ENCODE assay signal across 2 cellular contexts in the genomic region with DNA sequence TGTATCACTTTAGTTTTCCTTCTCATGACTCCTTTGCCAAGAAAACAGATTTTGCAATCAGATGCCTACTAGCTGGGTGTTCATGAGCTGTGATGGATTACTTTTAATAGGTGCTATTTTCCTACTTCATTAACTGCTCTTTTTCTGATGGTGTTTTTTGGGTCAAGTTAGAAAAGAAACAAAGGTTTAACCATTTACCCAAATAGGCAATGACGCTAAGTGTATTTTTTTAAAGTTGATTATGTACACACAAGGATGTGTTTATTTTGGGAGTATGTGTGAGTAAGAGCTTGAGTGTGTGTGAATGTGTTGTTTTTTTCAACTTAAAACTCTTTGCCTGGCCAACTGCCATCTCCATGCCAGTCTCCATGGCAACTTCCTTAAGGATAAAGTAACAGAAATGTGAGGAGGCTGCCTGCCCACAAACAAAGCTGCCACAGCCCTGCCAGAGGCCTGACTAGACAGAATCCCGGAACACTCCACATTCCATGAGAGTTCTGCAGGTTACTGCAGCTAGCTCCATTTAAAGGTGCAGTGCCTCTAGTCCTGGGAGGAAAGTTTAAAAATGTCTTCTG.
TF ChIP-seq lines count a peak whose summit lies in the region.

No MANE protein-coding gene starts in this region.

TF ChIP-seq in IMR-90, 13 proteins besides CTCF, POLR2A, EP300 and RAD21 (continued from another document):
- TF ChIP-seq, protein P1, sequence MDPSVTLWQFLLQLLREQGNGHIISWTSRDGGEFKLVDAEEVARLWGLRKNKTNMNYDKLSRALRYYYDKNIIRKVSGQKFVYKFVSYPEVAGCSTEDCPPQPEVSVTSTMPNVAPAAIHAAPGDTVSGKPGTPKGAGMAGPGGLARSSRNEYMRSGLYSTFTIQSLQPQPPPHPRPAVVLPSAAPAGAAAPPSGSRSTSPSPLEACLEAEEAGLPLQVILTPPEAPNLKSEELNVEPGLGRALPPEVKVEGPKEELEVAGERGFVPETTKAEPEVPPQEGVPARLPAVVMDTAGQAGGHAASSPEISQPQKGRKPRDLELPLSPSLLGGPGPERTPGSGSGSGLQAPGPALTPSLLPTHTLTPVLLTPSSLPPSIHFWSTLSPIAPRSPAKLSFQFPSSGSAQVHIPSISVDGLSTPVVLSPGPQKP (IDR thresholded peaks at IDR 0.05; ENCODE audit: borderline replicate concordance, low read depth, low read length): no peak
- no peak for TF ChIP-seq RFX5 (IDR thresholded peaks at IDR 0.05; ENCODE audit: low read depth, low read length)
- TF ChIP-seq RCOR1 (IDR thresholded peaks at IDR 0.05; ENCODE audit: insufficient replicate concordance, low read length): no peak
- no peak for TF ChIP-seq MAZ (IDR thresholded peaks at IDR 0.05; ENCODE audit: borderline replicate concordance, low read depth, low read length)
- peak; percentile 74; the same call in 1 of the 2 replicates for TF ChIP-seq CHD1 (IDR thresholded peaks at IDR 0.05; ENCODE audit: low read depth, low read length)
- TF ChIP-seq BHLHE40 (IDR thresholded peaks at IDR 0.05; ENCODE audit: low read depth, low read length): peak; percentile 29; the same call in 1 of the 2 replicates
- TF ChIP-seq, protein P2, sequence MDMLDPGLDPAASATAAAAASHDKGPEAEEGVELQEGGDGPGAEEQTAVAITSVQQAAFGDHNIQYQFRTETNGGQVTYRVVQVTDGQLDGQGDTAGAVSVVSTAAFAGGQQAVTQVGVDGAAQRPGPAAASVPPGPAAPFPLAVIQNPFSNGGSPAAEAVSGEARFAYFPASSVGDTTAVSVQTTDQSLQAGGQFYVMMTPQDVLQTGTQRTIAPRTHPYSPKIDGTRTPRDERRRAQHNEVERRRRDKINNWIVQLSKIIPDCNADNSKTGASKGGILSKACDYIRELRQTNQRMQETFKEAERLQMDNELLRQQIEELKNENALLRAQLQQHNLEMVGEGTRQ (IDR thresholded peaks at IDR 0.05; ENCODE audit: low read depth, low read length): no peak
- 0 out of 2 replicates have a peak, but pooled peaks have one; percentile 27 for TF ChIP-seq CEBPB (IDR thresholded peaks at IDR 0.05; ENCODE audit: low read depth, low read length)
- peak; percentile 87 for TF ChIP-seq MAFK (IDR thresholded peaks at IDR 0.05; ENCODE audit: low read depth, low read length)
- no peak for TF ChIP-seq SMC3 (IDR thresholded peaks at IDR 0.05; ENCODE audit: low read depth, low read length)
- TF ChIP-seq FOS (IDR thresholded peaks at IDR 0.05; ENCODE audit: low read depth, low read length): peak; percentile 75

TF ChIP-seq in SK-N-SH, 30 proteins besides CTCF, POLR2A, EP300 and RAD21 (continued from another document):
- TF ChIP-seq, protein P3, sequence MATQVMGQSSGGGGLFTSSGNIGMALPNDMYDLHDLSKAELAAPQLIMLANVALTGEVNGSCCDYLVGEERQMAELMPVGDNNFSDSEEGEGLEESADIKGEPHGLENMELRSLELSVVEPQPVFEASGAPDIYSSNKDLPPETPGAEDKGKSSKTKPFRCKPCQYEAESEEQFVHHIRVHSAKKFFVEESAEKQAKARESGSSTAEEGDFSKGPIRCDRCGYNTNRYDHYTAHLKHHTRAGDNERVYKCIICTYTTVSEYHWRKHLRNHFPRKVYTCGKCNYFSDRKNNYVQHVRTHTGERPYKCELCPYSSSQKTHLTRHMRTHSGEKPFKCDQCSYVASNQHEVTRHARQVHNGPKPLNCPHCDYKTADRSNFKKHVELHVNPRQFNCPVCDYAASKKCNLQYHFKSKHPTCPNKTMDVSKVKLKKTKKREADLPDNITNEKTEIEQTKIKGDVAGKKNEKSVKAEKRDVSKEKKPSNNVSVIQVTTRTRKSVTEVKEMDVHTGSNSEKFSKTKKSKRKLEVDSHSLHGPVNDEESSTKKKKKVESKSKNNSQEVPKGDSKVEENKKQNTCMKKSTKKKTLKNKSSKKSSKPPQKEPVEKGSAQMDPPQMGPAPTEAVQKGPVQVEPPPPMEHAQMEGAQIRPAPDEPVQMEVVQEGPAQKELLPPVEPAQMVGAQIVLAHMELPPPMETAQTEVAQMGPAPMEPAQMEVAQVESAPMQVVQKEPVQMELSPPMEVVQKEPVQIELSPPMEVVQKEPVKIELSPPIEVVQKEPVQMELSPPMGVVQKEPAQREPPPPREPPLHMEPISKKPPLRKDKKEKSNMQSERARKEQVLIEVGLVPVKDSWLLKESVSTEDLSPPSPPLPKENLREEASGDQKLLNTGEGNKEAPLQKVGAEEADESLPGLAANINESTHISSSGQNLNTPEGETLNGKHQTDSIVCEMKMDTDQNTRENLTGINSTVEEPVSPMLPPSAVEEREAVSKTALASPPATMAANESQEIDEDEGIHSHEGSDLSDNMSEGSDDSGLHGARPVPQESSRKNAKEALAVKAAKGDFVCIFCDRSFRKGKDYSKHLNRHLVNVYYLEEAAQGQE (IDR thresholded peaks at IDR 0.05; ENCODE audit: low read depth, low read length): 0 out of 2 replicates have a peak, but pooled peaks have one; percentile 31
- no peak for TF ChIP-seq SIN3A (IDR thresholded peaks at IDR 0.05; ENCODE audit: borderline replicate concordance, low read depth, low read length)
- peak; percentile 73 for TF ChIP-seq TEAD4 (IDR thresholded peaks at IDR 0.05; ENCODE audit: borderline replicate concordance, insufficient read depth)
- peak; percentile 64; the same call in 1 of the 2 replicates for TF ChIP-seq MEF2A (IDR thresholded peaks at IDR 0.05; ENCODE audit: borderline replicate concordance, low read depth)
- TF ChIP-seq RXRA (IDR thresholded peaks at IDR 0.05; ENCODE audit: borderline replicate concordance, low read depth): peak; percentile 45; the same call in 1 of the 2 replicates
- peak; percentile 66 for TF ChIP-seq ELF1 (IDR thresholded peaks at IDR 0.05)
- TF ChIP-seq, protein P4, sequence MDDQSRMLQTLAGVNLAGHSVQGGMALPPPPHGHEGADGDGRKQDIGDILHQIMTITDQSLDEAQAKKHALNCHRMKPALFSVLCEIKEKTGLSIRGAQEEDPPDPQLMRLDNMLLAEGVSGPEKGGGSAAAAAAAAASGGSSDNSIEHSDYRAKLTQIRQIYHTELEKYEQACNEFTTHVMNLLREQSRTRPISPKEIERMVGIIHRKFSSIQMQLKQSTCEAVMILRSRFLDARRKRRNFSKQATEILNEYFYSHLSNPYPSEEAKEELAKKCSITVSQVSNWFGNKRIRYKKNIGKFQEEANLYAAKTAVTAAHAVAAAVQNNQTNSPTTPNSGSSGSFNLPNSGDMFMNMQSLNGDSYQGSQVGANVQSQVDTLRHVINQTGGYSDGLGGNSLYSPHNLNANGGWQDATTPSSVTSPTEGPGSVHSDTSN (IDR thresholded peaks at IDR 0.05): peak; percentile 63
- TF ChIP-seq TAF1 (IDR thresholded peaks at IDR 0.05; ENCODE audit: borderline replicate concordance, low read depth, low read length): no peak
- TF ChIP-seq, protein P5, sequence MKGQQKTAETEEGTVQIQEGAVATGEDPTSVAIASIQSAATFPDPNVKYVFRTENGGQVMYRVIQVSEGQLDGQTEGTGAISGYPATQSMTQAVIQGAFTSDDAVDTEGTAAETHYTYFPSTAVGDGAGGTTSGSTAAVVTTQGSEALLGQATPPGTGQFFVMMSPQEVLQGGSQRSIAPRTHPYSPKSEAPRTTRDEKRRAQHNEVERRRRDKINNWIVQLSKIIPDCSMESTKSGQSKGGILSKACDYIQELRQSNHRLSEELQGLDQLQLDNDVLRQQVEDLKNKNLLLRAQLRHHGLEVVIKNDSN (IDR thresholded peaks at IDR 0.05; ENCODE audit: borderline replicate concordance, low read depth): no peak
- peak; percentile 56 for TF ChIP-seq JUND (IDR thresholded peaks at IDR 0.05)
- no peak for TF ChIP-seq GABPA (IDR thresholded peaks at IDR 0.05; ENCODE audit: low read depth)
- no peak for TF ChIP-seq EZH2phosphoT487 (IDR thresholded peaks at IDR 0.05; ENCODE audit: borderline replicate concordance, low read depth)
- no peak; the same call in 1 of the 2 replicates for TF ChIP-seq FOSL2 (IDR thresholded peaks at IDR 0.05; ENCODE audit: borderline replicate concordance, low read depth)
- no peak for TF ChIP-seq MXI1 (IDR thresholded peaks at IDR 0.05; ENCODE audit: low read depth, low read length)
- no peak for TF ChIP-seq SMC3 (IDR thresholded peaks at IDR 0.05; ENCODE audit: low read depth, low read length)
- TF ChIP-seq NRF1 (IDR thresholded peaks at IDR 0.05; ENCODE audit: low read depth, low read length): no peak
- no peak for TF ChIP-seq GATA2 (CRISPR knock-in tag; IDR thresholded peaks at IDR 0.05)
- peak; percentile 87 for TF ChIP-seq NFIC (IDR thresholded peaks at IDR 0.05; ENCODE audit: borderline replicate concordance)
- TF ChIP-seq, protein P2 (IDR thresholded peaks at IDR 0.05; ENCODE audit: borderline replicate concordance, low read depth, low read length): no peak
- TF ChIP-seq FOXJ3 (CRISPR knock-in tag; IDR thresholded peaks at IDR 0.05): no peak
- TF ChIP-seq CHD2 (IDR thresholded peaks at IDR 0.05; ENCODE audit: low read length, partially characterized antibody): no peak
- no peak for TF ChIP-seq RCOR1 (IDR thresholded peaks at IDR 0.05; ENCODE audit: low read length)
- TF ChIP-seq FOXM1 (IDR thresholded peaks at IDR 0.05; ENCODE audit: low read depth): no peak
- TF ChIP-seq, protein P6, sequence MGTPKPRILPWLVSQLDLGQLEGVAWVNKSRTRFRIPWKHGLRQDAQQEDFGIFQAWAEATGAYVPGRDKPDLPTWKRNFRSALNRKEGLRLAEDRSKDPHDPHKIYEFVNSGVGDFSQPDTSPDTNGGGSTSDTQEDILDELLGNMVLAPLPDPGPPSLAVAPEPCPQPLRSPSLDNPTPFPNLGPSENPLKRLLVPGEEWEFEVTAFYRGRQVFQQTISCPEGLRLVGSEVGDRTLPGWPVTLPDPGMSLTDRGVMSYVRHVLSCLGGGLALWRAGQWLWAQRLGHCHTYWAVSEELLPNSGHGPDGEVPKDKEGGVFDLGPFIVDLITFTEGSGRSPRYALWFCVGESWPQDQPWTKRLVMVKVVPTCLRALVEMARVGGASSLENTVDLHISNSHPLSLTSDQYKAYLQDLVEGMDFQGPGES (IDR thresholded peaks at IDR 0.05; ENCODE audit: low read depth, low read length): no peak
- TF ChIP-seq POLR2AphosphoS5 (IDR thresholded peaks at IDR 0.05; ENCODE audit: low read depth, low read length): no peak
- TF ChIP-seq RFX5 (IDR thresholded peaks at IDR 0.05; ENCODE audit: low read length): no peak
- TF ChIP-seq TCF12 (IDR thresholded peaks at IDR 0.05): peak; percentile 84
- TF ChIP-seq, protein P7, sequence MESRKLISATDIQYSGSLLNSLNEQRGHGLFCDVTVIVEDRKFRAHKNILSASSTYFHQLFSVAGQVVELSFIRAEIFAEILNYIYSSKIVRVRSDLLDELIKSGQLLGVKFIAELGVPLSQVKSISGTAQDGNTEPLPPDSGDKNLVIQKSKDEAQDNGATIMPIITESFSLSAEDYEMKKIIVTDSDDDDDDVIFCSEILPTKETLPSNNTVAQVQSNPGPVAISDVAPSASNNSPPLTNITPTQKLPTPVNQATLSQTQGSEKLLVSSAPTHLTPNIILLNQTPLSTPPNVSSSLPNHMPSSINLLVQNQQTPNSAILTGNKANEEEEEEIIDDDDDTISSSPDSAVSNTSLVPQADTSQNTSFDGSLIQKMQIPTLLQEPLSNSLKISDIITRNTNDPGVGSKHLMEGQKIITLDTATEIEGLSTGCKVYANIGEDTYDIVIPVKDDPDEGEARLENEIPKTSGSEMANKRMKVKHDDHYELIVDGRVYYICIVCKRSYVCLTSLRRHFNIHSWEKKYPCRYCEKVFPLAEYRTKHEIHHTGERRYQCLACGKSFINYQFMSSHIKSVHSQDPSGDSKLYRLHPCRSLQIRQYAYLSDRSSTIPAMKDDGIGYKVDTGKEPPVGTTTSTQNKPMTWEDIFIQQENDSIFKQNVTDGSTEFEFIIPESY (IDR thresholded peaks at IDR 0.05; ENCODE audit: borderline replicate concordance, low read depth): 0 out of 2 replicates have a peak, but pooled peaks have one; percentile 14
- TF ChIP-seq YY1 (IDR thresholded peaks at IDR 0.05; ENCODE audit: low read depth): no peak
TF ChIP-seq in SK-N-SH: peak in this region for 11.
